Comparison of ENCODE assay signal across 17 cellular contexts in genomic region chr16:5642470-5642869, GRCh38.
DNase-seq lines count a peak whose midpoint lies in the region; TF ChIP-seq lines count a peak whose summit lies in the region.
"Had no signal": no experiment of that assay in that cellular context is flagged by ENCODE, and none has a peak within 500 bp of the region (broad histone marks: within the 10 kb centered on the region; RNA-seq: fewer than 3 reads in every experiment).

No MANE protein-coding gene starts in this region.

- H3K4me3 ChIP-seq in BE2C (ENCODE audit: low read depth, low read length) (no peak overlapping the region), stomach (no peak overlapping the region)

- H3K9me3 ChIP-seq in BE2C (no peaks in the 10 kb centered on the region), stomach (no peaks in the 10 kb centered on the region)

- TF ChIP-seq EP300 in stomach (IDR thresholded peaks at IDR 0.05) = no peak

- 25 to 37% (median 33%) methylated on average over 6 of the region's 6 CpGs for WGBS in stomach, 5 donors

- peaks cover 8% of the 10 kb centered on the region; the same call in 1 of the 2 replicates for H3K4me1 ChIP-seq in BE2C
- no peaks in the 10 kb centered on the region for H3K4me1 ChIP-seq in stomach

- DNase-seq in DMS79 treated with DMSO at 0.1 percent for 48 hours (lab: John Stamatoyannopoulos, UW) (peak; percentile 71), NCI-H1092 treated with DMSO at 0.1 percent for 48 hours (lab: John Stamatoyannopoulos, UW) (peak; percentile 32), left kidney (ENCODE audit: low read depth, low spot score) (peak; percentile 37), BE2C (no peak), stomach (no peak), NCI-H2107 (lab: John Stamatoyannopoulos, UW) (no peak), H4 (ENCODE audit: low spot score) (no peak)
- DNase-seq: 8988T; C1 segment of cervical spinal cord; CD4-positive, CD25-positive, alpha-beta regulatory T cell; CD8-positive, alpha-beta memory T cell; COR-L47; DMS 273 treated with DMSO at 0.1 percent for 48 hours; DMS53; GF-D8; GOT3; H9 had no signal

- no peak for TF ChIP-seq POLR2A in stomach (IDR thresholded peaks at IDR 0.05)

- no peaks in the 10 kb centered on the region for H3K27me3 ChIP-seq in BE2C
- no peaks in the 10 kb centered on the region for H3K27me3 ChIP-seq in stomach

- H3K36me3 ChIP-seq in BE2C = no peaks in the 10 kb centered on the region
- H3K36me3 ChIP-seq in stomach = no peaks in the 10 kb centered on the region

- intact Hi-C loops in stomach (cut with DNase I; ENCODE audit: low total_unique reads) = no loop called here

- TF ChIP-seq CTCF in BE2C (IDR thresholded peaks at IDR 0.05; ENCODE audit: low read depth, low read length) (no peak), stomach (IDR thresholded peaks at IDR 0.05) (no peak)

- no peak overlapping the region for H3K27ac ChIP-seq in stomach

Comparison
In these comparisons a context has a peak if more than half of its experiments do, and no peak if none do; other contexts are left out.
1. DNase-seq: peak in DMS79 treated with DMSO at 0.1 percent for 48 hours (single experiment), NCI-H1092 treated with DMSO at 0.1 percent for 48 hours (single experiment) and left kidney (single experiment); none in BE2C (single experiment), stomach (single experiment), NCI-H2107 (single experiment) and H4 (single experiment).